Comparison of ENCODE assay signal across 2 cellular contexts in genomic region chr13:86729206-86729605, GRCh38.
TF ChIP-seq lines count a peak whose summit lies in the region.

No MANE protein-coding gene starts in this region.

TF ChIP-seq in SK-N-SH treated with all-trans-retinoic acid at 6 μM for 48 hours, 23 proteins besides CTCF, POLR2A, EP300 and RAD21 (continued from another document):
- TF ChIP-seq, protein P1, sequence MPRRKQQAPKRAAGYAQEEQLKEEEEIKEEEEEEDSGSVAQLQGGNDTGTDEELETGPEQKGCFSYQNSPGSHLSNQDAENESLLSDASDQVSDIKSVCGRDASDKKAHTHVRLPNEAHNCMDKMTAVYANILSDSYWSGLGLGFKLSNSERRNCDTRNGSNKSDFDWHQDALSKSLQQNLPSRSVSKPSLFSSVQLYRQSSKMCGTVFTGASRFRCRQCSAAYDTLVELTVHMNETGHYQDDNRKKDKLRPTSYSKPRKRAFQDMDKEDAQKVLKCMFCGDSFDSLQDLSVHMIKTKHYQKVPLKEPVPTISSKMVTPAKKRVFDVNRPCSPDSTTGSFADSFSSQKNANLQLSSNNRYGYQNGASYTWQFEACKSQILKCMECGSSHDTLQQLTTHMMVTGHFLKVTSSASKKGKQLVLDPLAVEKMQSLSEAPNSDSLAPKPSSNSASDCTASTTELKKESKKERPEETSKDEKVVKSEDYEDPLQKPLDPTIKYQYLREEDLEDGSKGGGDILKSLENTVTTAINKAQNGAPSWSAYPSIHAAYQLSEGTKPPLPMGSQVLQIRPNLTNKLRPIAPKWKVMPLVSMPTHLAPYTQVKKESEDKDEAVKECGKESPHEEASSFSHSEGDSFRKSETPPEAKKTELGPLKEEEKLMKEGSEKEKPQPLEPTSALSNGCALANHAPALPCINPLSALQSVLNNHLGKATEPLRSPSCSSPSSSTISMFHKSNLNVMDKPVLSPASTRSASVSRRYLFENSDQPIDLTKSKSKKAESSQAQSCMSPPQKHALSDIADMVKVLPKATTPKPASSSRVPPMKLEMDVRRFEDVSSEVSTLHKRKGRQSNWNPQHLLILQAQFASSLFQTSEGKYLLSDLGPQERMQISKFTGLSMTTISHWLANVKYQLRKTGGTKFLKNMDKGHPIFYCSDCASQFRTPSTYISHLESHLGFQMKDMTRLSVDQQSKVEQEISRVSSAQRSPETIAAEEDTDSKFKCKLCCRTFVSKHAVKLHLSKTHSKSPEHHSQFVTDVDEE (CRISPR knock-in tag; IDR thresholded peaks at IDR 0.05): no peak
- TF ChIP-seq ESRRG (CRISPR knock-in tag; IDR thresholded peaks at IDR 0.05) (no peak), TOX (CRISPR knock-in tag; IDR thresholded peaks at IDR 0.05; ENCODE audit: borderline replicate concordance) (no peak), TCF4 (CRISPR knock-in tag; IDR thresholded peaks at IDR 0.05; ENCODE audit: borderline replicate concordance) (no peak), PPARA (CRISPR knock-in tag; IDR thresholded peaks at IDR 0.05; ENCODE audit: borderline replicate concordance) (no peak), PATZ1 (CRISPR knock-in tag; IDR thresholded peaks at IDR 0.05; ENCODE audit: borderline replicate concordance) (no peak), ARNTL (CRISPR knock-in tag; IDR thresholded peaks at IDR 0.05; ENCODE audit: borderline replicate concordance, low read depth) (no peak), ZFP30 (CRISPR knock-in tag; IDR thresholded peaks at IDR 0.05) (no peak), CSDC2 (CRISPR knock-in tag; IDR thresholded peaks at IDR 0.05) (no peak), ZFP3 (CRISPR knock-in tag; IDR thresholded peaks at IDR 0.05) (no peak), ISL1 (CRISPR knock-in tag; IDR thresholded peaks at IDR 0.05) (no peak), RARB (CRISPR knock-in tag; IDR thresholded peaks at IDR 0.05) (no peak), ZC3H10 (CRISPR knock-in tag; IDR thresholded peaks at IDR 0.05) (no peak), CREB5 (CRISPR knock-in tag; IDR thresholded peaks at IDR 0.05; ENCODE audit: low read depth) (no peak)

TF ChIP-seq in SK-N-SH, 30 proteins besides CTCF, POLR2A, EP300 and RAD21 (continued from another document):
- TF ChIP-seq, protein P2, sequence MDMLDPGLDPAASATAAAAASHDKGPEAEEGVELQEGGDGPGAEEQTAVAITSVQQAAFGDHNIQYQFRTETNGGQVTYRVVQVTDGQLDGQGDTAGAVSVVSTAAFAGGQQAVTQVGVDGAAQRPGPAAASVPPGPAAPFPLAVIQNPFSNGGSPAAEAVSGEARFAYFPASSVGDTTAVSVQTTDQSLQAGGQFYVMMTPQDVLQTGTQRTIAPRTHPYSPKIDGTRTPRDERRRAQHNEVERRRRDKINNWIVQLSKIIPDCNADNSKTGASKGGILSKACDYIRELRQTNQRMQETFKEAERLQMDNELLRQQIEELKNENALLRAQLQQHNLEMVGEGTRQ (IDR thresholded peaks at IDR 0.05; ENCODE audit: borderline replicate concordance, low read depth, low read length): no peak
- TF ChIP-seq GATA2 (CRISPR knock-in tag; IDR thresholded peaks at IDR 0.05) (no peak), MXI1 (IDR thresholded peaks at IDR 0.05; ENCODE audit: low read depth, low read length) (no peak), GABPA (IDR thresholded peaks at IDR 0.05; ENCODE audit: low read depth) (no peak), NRF1 (IDR thresholded peaks at IDR 0.05; ENCODE audit: low read depth, low read length) (no peak)
